In the genomic region with DNA sequence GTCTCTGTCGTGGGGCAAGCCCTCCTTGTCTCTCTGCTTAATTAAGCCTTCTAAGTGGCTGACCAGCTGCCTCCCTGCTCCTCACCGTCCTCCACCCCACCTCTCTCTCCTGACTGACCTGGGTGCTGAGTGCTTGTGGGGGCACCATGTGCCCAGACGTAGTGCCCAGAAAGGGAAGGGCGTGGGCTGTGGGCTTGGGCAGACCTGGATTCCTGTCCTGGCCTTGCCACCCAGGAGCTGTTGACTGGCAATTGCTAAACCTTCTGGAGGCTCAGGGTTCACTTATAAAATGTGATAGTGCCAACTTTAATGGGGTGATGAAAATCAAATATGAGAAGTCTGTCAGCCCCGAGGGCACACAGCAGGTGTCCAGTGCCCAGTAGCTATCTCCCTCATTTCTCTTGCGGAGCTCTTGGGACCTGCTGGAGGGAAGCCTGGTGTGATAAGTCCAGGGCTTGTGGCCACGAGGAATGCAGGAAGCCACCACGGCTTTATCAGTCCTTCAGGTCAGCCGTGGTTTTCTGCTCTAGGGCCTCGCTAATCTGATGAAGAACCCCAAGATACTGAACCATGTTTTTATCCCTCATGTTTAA, we compare ENCODE assay signal across 32 cellular contexts. TPM values are rescaled to one million over a fixed set of nuclear protein-coding genes. Genes with fewer than 3 reads are reported as not detected.
DNase-seq lines count a peak whose midpoint lies in the region; ATAC-seq and TF ChIP-seq lines count a peak whose summit lies in the region.
"Had no signal": no experiment of that assay in that cellular context is flagged by ENCODE, and none has a peak within 500 bp of the region (broad histone marks: within the 10 kb centered on the region; RNA-seq: fewer than 3 reads in every experiment).

No MANE protein-coding gene starts in this region.

- no peak overlapping the region for H2BK120ac ChIP-seq in trophoblast cell (ENCODE audit: insufficient read depth, low read length, poor library complexity)

- H3K4me3 Mint-ChIP-seq in T-helper 2 cell treated with Interferon-gamma antibody and Interleukin-4, amounts not matched to agents 5 μg/mL and 100 μg/mL, for 36 hours: no peak overlapping the region
- H3K4me3 Mint-ChIP-seq: activated CD4-positive, alpha-beta T cell treated with anti-CD3 and anti-CD28 coated beads for 36 hours; activated CD8-positive, alpha-beta T cell treated with anti-CD3 and anti-CD28 coated beads, Interleukin-2, amount 10 ng/mL, durations not matched to agents 7 days and 5 days; activated naive CD4-positive, alpha-beta T cell treated with anti-CD3 and anti-CD28 coated beads, Interleukin-2, amount 50 U/mL, for 24 hours; IgD-negative memory B cell; memory B cell; nephron progenitor cell; stimulated activated naive CD8-positive, alpha-beta T cell treated with anti-CD3 and anti-CD28 coated beads, Interleukin-15, Interleukin-2, amounts not matched to agents 100 ng/mL and 50 ng/mL, for 24 hours had no signal

- no peak overlapping the region for H4K8ac ChIP-seq in trophoblast cell (ENCODE audit: low read depth, low read length)

- H3K18ac ChIP-seq in trophoblast cell (ENCODE audit: low read length): no peak overlapping the region

- H3K4me1 ChIP-seq in GM23248 (ENCODE audit: insufficient read depth): peaks cover 9% of the 10 kb centered on the region; the same call in 1 of the 2 replicates
- H3K4me1 ChIP-seq in PC-9 (replicated peaks; ENCODE audit: insufficient read depth): peaks cover 44% of the 10 kb centered on the region
- peaks cover 0 to 16% (median 12%) of the 10 kb centered on the region in 4 donors for H3K4me1 ChIP-seq in tibial artery
- peaks cover 0 to 2% of the 10 kb centered on the region in 2 experiments for H3K4me1 ChIP-seq in trophoblast cell (ENCODE audit: control insufficient read depth in 1 of 2, insufficient read depth in 2 of 2, low read length in 2 of 2)

- H2AK5ac ChIP-seq in trophoblast cell (ENCODE audit: low read length): no peak overlapping the region

- H4K91ac ChIP-seq in trophoblast cell (ENCODE audit: low read depth, low read length): no peak overlapping the region

- H3K9me3 ChIP-seq in GM23248 (ENCODE audit: low read depth): no peaks in the 10 kb centered on the region
- H3K9me3 ChIP-seq in PC-9 (ENCODE audit: insufficient read depth, low read depth): no peaks in the 10 kb centered on the region
- H3K9me3 ChIP-seq in tibial artery: no peaks in the 10 kb centered on the region
- peaks cover 2% of the 10 kb centered on the region for H3K9me3 ChIP-seq in trophoblast cell (ENCODE audit: insufficient read depth, low read depth, low read length)
- H3K9me3 ChIP-seq: thoracic aorta had no signal

- no peak overlapping the region for H2AFZ ChIP-seq in GM23248
- no peak overlapping the region for H2AFZ ChIP-seq in PC-9
- no peak overlapping the region for H2AFZ ChIP-seq in trophoblast cell (ENCODE audit: insufficient read depth, low read length, poor library complexity)
- H2AFZ ChIP-seq: hepatocyte had no signal

- H3K9me2 ChIP-seq in GM23248 (ENCODE audit: insufficient read depth) (no peaks in the 10 kb centered on the region), PC-9 (ENCODE audit: insufficient read depth) (no peaks in the 10 kb centered on the region)

- H3K27ac Mint-ChIP-seq in T-helper 2 cell treated with Interferon-gamma antibody and Interleukin-4, amounts not matched to agents 5 μg/mL and 100 μg/mL, for 36 hours: no peak overlapping the region
- H3K27ac Mint-ChIP-seq: activated CD4-positive, alpha-beta T cell treated with anti-CD3 and anti-CD28 coated beads for 36 hours; activated CD8-positive, alpha-beta T cell treated with anti-CD3 and anti-CD28 coated beads, Interleukin-2, amount 10 ng/mL, durations not matched to agents 7 days and 5 days; activated naive CD4-positive, alpha-beta T cell treated with anti-CD3 and anti-CD28 coated beads, Interleukin-2, amount 50 U/mL, for 24 hours; IgD-negative memory B cell; memory B cell; nephron progenitor cell; stimulated activated naive CD8-positive, alpha-beta T cell treated with anti-CD3 and anti-CD28 coated beads, Interleukin-15, Interleukin-2, amounts not matched to agents 100 ng/mL and 50 ng/mL, for 24 hours had no signal

- 77 to 84% methylated on average over 10 of the region's 10 CpGs for WGBS in GM23248 (ENCODE audit: low coverage in 1 of 2, low lambda C conversion rate in 2 of 2, missing lambda C conversion rate in 2 of 2), 2 experiments
- WGBS in trophoblast cell (ENCODE audit: extremely low coverage, insufficient coverage, insufficient read length): no CpG with 5 or more reads among the region's 10 CpGs

- no TSS peak for BruUV-seq in PC-9 (replicated peaks; lab: Mats Ljungman, UMichigan)

- TF ChIP-seq CTCF in PC-9 (conservative IDR thresholded peaks at IDR 0.05): no peak
- TF ChIP-seq CTCF in tibial artery (IDR thresholded peaks at IDR 0.05): no peak

- H3K27me3 ChIP-seq in GM23248 (replicated peaks; ENCODE audit: insufficient read depth) (no peaks in the 10 kb centered on the region), PC-9 (ENCODE audit: insufficient read depth, low read depth) (peaks cover 20% of the 10 kb centered on the region), tibial artery (peaks cover 0 to 6% of the 10 kb centered on the region in 2 donors), trophoblast cell (ENCODE audit: insufficient read depth, low read length) (no peaks in the 10 kb centered on the region)
- H3K27me3 ChIP-seq: hepatocyte had no signal

- H2BK5ac ChIP-seq in trophoblast cell (ENCODE audit: low read depth, low read length, poor library complexity): no peak overlapping the region

- H3K14ac ChIP-seq in trophoblast cell (ENCODE audit: low read length): no peak overlapping the region

- H3K4ac ChIP-seq in trophoblast cell (ENCODE audit: low read depth, low read length): no peak overlapping the region

- no peaks in the 10 kb centered on the region for H3K79me1 ChIP-seq in trophoblast cell (ENCODE audit: low read length)

- ATAC-seq in left ventricle myocardium superior: peak; percentile 41
- ATAC-seq: activated CD4-positive, alpha-beta T cell treated with anti-CD3 and anti-CD28 coated beads for 36 hours; activated CD8-positive, alpha-beta T cell treated with anti-CD3 and anti-CD28 coated beads, Interleukin-2, amount 10 ng/mL, durations not matched to agents 7 days and 5 days had no signal

- H4K12ac ChIP-seq in trophoblast cell (ENCODE audit: low read depth, low read length): no peak overlapping the region

- intact Hi-C loops in PC-9 (cut with micrococcal nuclease; ENCODE audit: unreplicated experiment): no loop called here
- intact Hi-C loops in left ventricle myocardium superior (cut with micrococcal nuclease): no loop called here
- intact Hi-C loops in tibial artery (cut with DNase I; ENCODE audit: low total_unique reads): no loop called here

- no peaks in the 10 kb centered on the region for H3K9me3 Mint-ChIP-seq in T-helper 2 cell treated with Interferon-gamma antibody and Interleukin-4, amounts not matched to agents 5 μg/mL and 100 μg/mL, for 36 hours
- H3K9me3 Mint-ChIP-seq: activated naive CD4-positive, alpha-beta T cell treated with anti-CD3 and anti-CD28 coated beads, Interleukin-2, amount 50 U/mL, for 24 hours; memory B cell; nephron progenitor cell; stimulated activated naive CD8-positive, alpha-beta T cell treated with anti-CD3 and anti-CD28 coated beads, Interleukin-15, Interleukin-2, amounts not matched to agents 100 ng/mL and 50 ng/mL, for 24 hours had no signal

- H3K36me3 ChIP-seq in GM23248 (ENCODE audit: low read depth) (no peaks in the 10 kb centered on the region), PC-9 (ENCODE audit: low read depth) (no peaks in the 10 kb centered on the region), tibial artery (no peaks in the 10 kb centered on the region), trophoblast cell (ENCODE audit: control insufficient read depth in 1 of 2, insufficient read depth in 2 of 2, low read length in 2 of 2) (no peaks in the 10 kb centered on the region)
- H3K36me3 ChIP-seq: thoracic aorta had no signal

- H3K4me2 ChIP-seq in GM23248 (ENCODE audit: unreplicated experiment) (no peak overlapping the region), PC-9 (peak overlapping the region; percentile 36), trophoblast cell (ENCODE audit: low read length) (no peak overlapping the region)
- H3K4me2 ChIP-seq: hepatocyte had no signal

- in situ Hi-C loops in GM23248 (cut with MboI): no loop called here

- H3K23ac ChIP-seq in trophoblast cell (ENCODE audit: low read length): no peak overlapping the region

- H3K36me3 Mint-ChIP-seq in T-helper 2 cell treated with Interferon-gamma antibody and Interleukin-4, amounts not matched to agents 5 μg/mL and 100 μg/mL, for 36 hours (ENCODE audit: low read depth): no peaks in the 10 kb centered on the region
- H3K36me3 Mint-ChIP-seq: activated naive CD4-positive, alpha-beta T cell treated with anti-CD3 and anti-CD28 coated beads, Interleukin-2, amount 50 U/mL, for 24 hours; IgD-negative memory B cell; memory B cell had no signal

- no peaks in the 10 kb centered on the region for H4K20me1 ChIP-seq in GM23248 (ENCODE audit: insufficient read depth)
- H4K20me1 ChIP-seq in PC-9 (ENCODE audit: insufficient read depth): no peaks in the 10 kb centered on the region

- POLR2A ChIA-PET in PC-9 (lab: Charles Lee; ENCODE audit: unreplicated experiment): interaction anchor here (0.6 to 0.9 kb wide), 7 partner anchors 11 to 751 kb away, joined by 3 to 26 read pairs (median 6); no protein-coding TSS in a partner anchor

- no peak overlapping the region for H2BK12ac ChIP-seq in trophoblast cell (ENCODE audit: low read length)

- H3K9ac ChIP-seq in GM23248 (peak overlapping the region; percentile 45), trophoblast cell (ENCODE audit: low read length) (no peak overlapping the region)

- CTCF ChIA-PET in PC-9 (lab: Charles Lee): interaction anchor here (0.5 to 0.9 kb wide), 5 partner anchors 20 to 726 kb away, joined by 3 to 4 read pairs (median 3); no protein-coding TSS in a partner anchor

- DNase-seq in GM23248 (no peak), PC-9 (peak; percentile 81 to 97), left ventricle myocardium superior (no peak), tibial artery (no peak), T-helper 2 cell (no peak), trophoblast cell (no peak)
- DNase-seq in T-helper 2 cell treated with Interferon-gamma antibody and Interleukin-4, amounts not matched to agents 5 μg/mL and 100 μg/mL, for 36 hours (ENCODE audit: low spot score): no peak
- DNase-seq: activated CD4-positive, alpha-beta T cell treated with anti-CD3 and anti-CD28 coated beads for 36 hours; activated CD8-positive, alpha-beta T cell treated with anti-CD3 and anti-CD28 coated beads, Interleukin-2, amount 10 ng/mL, durations not matched to agents 7 days and 5 days; activated T-cell treated with anti-CD3 and anti-CD28 coated beads for 4 hours; COR-L47; DMS53; effector CD8-positive, alpha-beta T cell; GDM1; NCI-H1092 treated with DMSO at 0.1 percent for 48 hours; NCI-H1694 treated with DMSO at 0.1 percent for 48 hours; NCI-H2171; NCI-H510A; nephron progenitor cell; stimulated activated CD4-positive, alpha-beta T cell treated with anti-CD3 and anti-CD28 coated beads, Interleukin-1b, Interleukin-23, amount 100 ng/mL, for 48 hours had no signal

- H3K4me3 ChIP-seq in GM23248 (no peak overlapping the region), PC-9 (no peak overlapping the region), tibial artery (no peak overlapping the region), trophoblast cell (ENCODE audit: low read depth, low read length) (no peak overlapping the region)
- H3K4me3 ChIP-seq: hepatocyte, SK-N-MC had no signal

- H3K79me2 ChIP-seq in GM23248 (ENCODE audit: insufficient read depth) (no peaks in the 10 kb centered on the region), PC-9 (ENCODE audit: low read depth) (no peaks in the 10 kb centered on the region), trophoblast cell (ENCODE audit: control insufficient read depth, insufficient read depth, low read length, poor library complexity) (no peaks in the 10 kb centered on the region)
- H3K79me2 ChIP-seq: hepatocyte had no signal

- H3K4me1 Mint-ChIP-seq in T-helper 2 cell treated with Interferon-gamma antibody and Interleukin-4, amounts not matched to agents 5 μg/mL and 100 μg/mL, for 36 hours (ENCODE audit: low read depth): no peaks in the 10 kb centered on the region
- H3K4me1 Mint-ChIP-seq: activated CD4-positive, alpha-beta T cell treated with anti-CD3 and anti-CD28 coated beads for 36 hours; activated naive CD4-positive, alpha-beta T cell treated with anti-CD3 and anti-CD28 coated beads, Interleukin-2, amount 50 U/mL, for 24 hours had no signal

- H3K27ac ChIP-seq in GM23248: no peak overlapping the region
- no peak overlapping the region for H3K27ac ChIP-seq in PC-9
- H3K27ac ChIP-seq in tibial artery: peak overlapping the region; percentile 57 to 68
- no peak overlapping the region for H3K27ac ChIP-seq in trophoblast cell (ENCODE audit: low read depth, low read length)
- H3K27ac ChIP-seq: C4-2B, epithelial cell of prostate, hepatocyte, RWPE1, SK-N-MC, thoracic aorta, VCaP had no signal

- H3K27me3 Mint-ChIP-seq in T-helper 2 cell treated with Interferon-gamma antibody and Interleukin-4, amounts not matched to agents 5 μg/mL and 100 μg/mL, for 36 hours (ENCODE audit: low read depth): peaks cover 6% of the 10 kb centered on the region
- H3K27me3 Mint-ChIP-seq: activated CD4-positive, alpha-beta T cell treated with anti-CD3 and anti-CD28 coated beads for 36 hours; activated naive CD4-positive, alpha-beta T cell treated with anti-CD3 and anti-CD28 coated beads, Interleukin-2, amount 50 U/mL, for 24 hours; stimulated activated naive CD8-positive, alpha-beta T cell treated with anti-CD3 and anti-CD28 coated beads, Interleukin-15, Interleukin-2, amounts not matched to agents 100 ng/mL and 50 ng/mL, for 24 hours had no signal

- H3F3A ChIP-seq in GM23248 (ENCODE audit: insufficient read depth): no peaks in the 10 kb centered on the region
- H3F3A ChIP-seq in PC-9 (ENCODE audit: insufficient read depth, low read depth): peaks cover 20% of the 10 kb centered on the region

RNA-seq across cellular contexts. Expression of gene INHBB, which starts 22.0 kb away (rescaled TPM):
- 3.4 and 5.6 TPM in 2 replicates for total RNA-seq in GM23248 (2014; rRNA removed; shearing (Covaris generic))
- polyA plus RNA-seq in GM23248 (2016; fragmentation: Nextera tagmentation; extraction: Ambion mirVana): 0.19 and 0.49 TPM in 2 replicates
- total RNA-seq in PC-9 (2021): 50.0 and 57.5 TPM in 2 replicates
- total RNA-seq in left ventricle myocardium superior: 2.8 TPM
- 0.10 and 0.15 TPM in 2 replicates for polyA plus RNA-seq in trophoblast cell (2013)
- total RNA-seq: activated CD4-positive, alpha-beta T cell treated with anti-CD3 and anti-CD28 coated beads for 36 hours; activated CD8-positive, alpha-beta T cell treated with anti-CD3 and anti-CD28 coated beads, Interleukin-2, amount 10 ng/mL, durations not matched to agents 7 days and 5 days; T-helper 1 cell treated with Interleukin-12 subunit alpha and Interleukin-12 subunit beta and Interleukin-4 antibody, amounts not matched to agents 30 ng/mL and 1 ng/mL, for 36 hours had no signal
- polyA plus RNA-seq: IgD-negative memory B cell had no signal

Comparison
In these comparisons a context has a peak if more than half of its experiments do, and no peak if none do; other contexts are left out.
1. DNase-seq: peak in PC-9 (2 of 2); none in GM23248 (single experiment), left ventricle myocardium superior (single experiment), tibial artery (0 of 2), T-helper 2 cell treated with Interferon-gamma antibody and Interleukin-4, amounts not matched to agents 5 μg/mL and 100 μg/mL, for 36 hours (single experiment), T-helper 2 cell (0 of 5) and trophoblast cell (0 of 2).
2. H3K27ac ChIP-seq: peak in tibial artery (2 of 2); none in GM23248 (single experiment), PC-9 (single experiment) and trophoblast cell (single experiment).